In the genomic region with DNA sequence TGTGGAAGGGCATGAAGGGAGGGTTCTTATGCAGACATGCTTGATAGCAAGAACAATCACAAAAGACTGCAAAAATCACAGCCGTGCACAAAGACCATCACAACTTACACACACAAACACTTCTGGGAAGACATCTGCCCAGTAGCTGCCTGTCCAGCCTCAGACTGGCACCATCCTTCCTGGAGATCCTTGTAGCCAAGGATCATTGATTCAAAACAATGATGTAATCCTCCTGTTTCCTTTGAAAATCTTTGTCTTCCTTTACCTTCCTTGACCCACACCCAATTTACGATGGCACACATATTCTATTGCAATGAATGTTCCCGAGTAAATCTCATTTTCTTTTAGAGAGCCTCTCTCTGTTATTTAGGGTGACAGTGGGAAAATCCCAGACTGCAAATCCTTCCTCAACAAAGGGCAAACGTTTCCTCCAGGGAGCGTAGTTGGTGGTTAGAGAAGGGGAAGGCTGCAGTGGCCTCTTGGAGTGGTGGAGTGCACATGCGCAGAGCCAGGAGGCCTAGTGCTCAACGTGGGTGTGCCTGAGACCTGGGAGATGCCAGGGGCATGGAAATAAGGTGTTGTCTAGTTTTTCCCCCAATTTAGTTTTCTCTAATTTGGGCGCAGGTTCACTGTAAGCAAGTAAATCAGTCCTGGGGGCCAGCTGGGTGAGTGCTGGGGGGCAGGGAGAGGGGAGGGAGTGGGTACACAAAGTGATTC, we compare ENCODE assay signal across 16 cellular contexts. TPM values are rescaled to one million over a fixed set of nuclear protein-coding genes. Genes with fewer than 3 reads are reported as not detected.
DNase-seq lines count a peak whose midpoint lies in the region; ATAC-seq and TF ChIP-seq lines count a peak whose summit lies in the region.
"Had no signal": no experiment of that assay in that cellular context is flagged by ENCODE, and none has a peak within 500 bp of the region (broad histone marks: within the 10 kb centered on the region; RNA-seq: fewer than 3 reads in every experiment).

No MANE protein-coding gene starts in this region.

- dilution Hi-C loops in IMR-90 (cut with HindIII; ENCODE audit: low sequenced_read_pairs, unreplicated experiment), result no loop called here

- no peak overlapping the region for H4K5ac ChIP-seq in IMR-90 (ENCODE audit: low read depth, low read length)

- peaks cover 3% of the 10 kb centered on the region for H3K9me3 Mint-ChIP-seq in CD4-positive, alpha-beta T cell
- peaks cover 3 to 5% of the 10 kb centered on the region in 2 donors for H3K9me3 Mint-ChIP-seq in effector memory CD8-positive, alpha-beta T cell
- peaks cover 30% of the 10 kb centered on the region for H3K9me3 Mint-ChIP-seq in nephron progenitor cell

- no peaks in the 10 kb centered on the region for H3K27me3 ChIP-seq in CD4-positive, alpha-beta T cell (ENCODE audit: control insufficient read depth, insufficient read depth, low read length)
- H3K27me3 ChIP-seq in IMR-90 (ENCODE audit: control insufficient read depth, insufficient read depth, low read length), result no peaks in the 10 kb centered on the region

- POLR2A ChIA-PET in CD4-positive, alpha-beta T cell (lab: Charles Lee), result no interaction called here
- POLR2A ChIA-PET in IMR-90 (lab: Charles Lee; ENCODE audit: unreplicated experiment), result no interaction called here

- no peak for TF ChIP-seq POLR2A in IMR-90 (IDR thresholded peaks at IDR 0.05; ENCODE audit: low read depth, low read length)

- H4K8ac ChIP-seq in IMR-90 (ENCODE audit: low read depth in 2 of 2, low read length in 2 of 2), result no peak overlapping the region

- 0 out of 2 replicates have a peak overlapping the region, but pooled peaks have one; percentile 6 for H3K4ac ChIP-seq in IMR-90 (ENCODE audit: low read depth, low read length)

- H2AK5ac ChIP-seq in IMR-90 (ENCODE audit: low read depth, low read length), result peak overlapping the region; percentile 35; the same call in 1 of the 2 replicates

- H3K27ac Mint-ChIP-seq in CD4-positive, alpha-beta T cell, result peak overlapping the region; percentile 48
- H3K27ac Mint-ChIP-seq in effector memory CD8-positive, alpha-beta T cell, result no peak overlapping the region
- no peak overlapping the region for H3K27ac Mint-ChIP-seq in nephron progenitor cell
- H3K27ac Mint-ChIP-seq: activated T-cell treated with anti-CD3 and anti-CD28 coated beads, Interleukin-2, amount 50 U/mL, for 72 hours had no signal

- no peak overlapping the region for H2BK15ac ChIP-seq in IMR-90 (ENCODE audit: low read depth, low read length)

- CTCF ChIA-PET in CD4-positive, alpha-beta T cell (lab: Charles Lee), result no interaction called here
- CTCF ChIA-PET in IMR-90 (lab: Yijun Ruan, JAX), result no interaction called here

- no peak overlapping the region for H3K56ac ChIP-seq in IMR-90 (ENCODE audit: extremely low read depth, insufficient read depth, low read length)

- no peak overlapping the region for H2AK9ac ChIP-seq in IMR-90 (replicated peaks; ENCODE audit: low read depth, low read length, poor library complexity)

- 100% methylated on average over 3 of the region's 8 CpGs; no CpG with 5 or more reads in 1 of the 2 experiments for WGBS in IMR-90 (ENCODE audit: extremely low coverage in 2 of 2, insufficient read length in 1 of 2), 2 experiments

- 0 out of 2 replicates have a peak overlapping the region, but pooled peaks have one; percentile 2 for H3K14ac ChIP-seq in IMR-90 (replicated peaks; ENCODE audit: low read depth, low read length)

- peaks cover 5% of the 10 kb centered on the region for H3K36me3 Mint-ChIP-seq in CD4-positive, alpha-beta T cell (ENCODE audit: low read depth)
- peaks cover 11% of the 10 kb centered on the region for H3K36me3 Mint-ChIP-seq in effector memory CD8-positive, alpha-beta T cell (ENCODE audit: insufficient read depth)
- H3K36me3 Mint-ChIP-seq in nephron progenitor cell (ENCODE audit: low read depth), result peaks cover 29% of the 10 kb centered on the region

- H3K23ac ChIP-seq in IMR-90 (ENCODE audit: low read depth, low read length), result 0 out of 2 replicates have a peak overlapping the region, but pooled peaks have one; percentile 3

- in situ Hi-C loops in IMR-90 (cut with MboI; ENCODE audit: low sequenced_read_pairs), result no loop called here

- TF ChIP-seq CTCF in CD4-positive, alpha-beta T cell (IDR thresholded peaks at IDR 0.05), result no peak
- no peak for TF ChIP-seq CTCF in IMR-90 (conservative IDR thresholded peaks at IDR 0.05; ENCODE audit: low read depth, low read length)
- no peak for TF ChIP-seq CTCF in nephron progenitor cell (IDR thresholded peaks at IDR 0.05)

- peaks cover 25% of the 10 kb centered on the region for H3K9me1 ChIP-seq in IMR-90 (ENCODE audit: insufficient read depth, low read length)

- no peak overlapping the region for H3K4me2 ChIP-seq in IMR-90 (ENCODE audit: low read depth, low read length)

- peaks cover 23 to 58% of the 10 kb centered on the region in 2 experiments for H3K79me1 ChIP-seq in IMR-90 (ENCODE audit: low read depth in 1 of 2, low read length in 2 of 2)

- H2BK120ac ChIP-seq in IMR-90 (ENCODE audit: low read depth, low read length), result peak overlapping the region; percentile 14; the same call in 1 of the 2 replicates

- ATAC-seq in CD4-positive, alpha-beta T cell (ENCODE audit: poor library complexity), result no peak
- no peak for ATAC-seq in IMR-90 (ENCODE audit: low read depth)
- no peak for ATAC-seq in effector memory CD8-positive, alpha-beta T cell (replicated peaks)
- ATAC-seq: activated T-cell treated with anti-CD3 and anti-CD28 coated beads, Interleukin-2, amount 50 U/mL, for 72 hours had no signal

- no TSS peak for BruUV-seq in IMR-90 (replicated peaks; lab: Mats Ljungman, UMichigan)

- 0 out of 2 replicates have a peak overlapping the region, but pooled peaks have one; percentile 9 for H2BK20ac ChIP-seq in IMR-90 (ENCODE audit: low read depth, low read length)

- no peak overlapping the region for H4K91ac ChIP-seq in IMR-90 (ENCODE audit: insufficient read depth, low read depth, low read length)

- H2BK5ac ChIP-seq in IMR-90 (ENCODE audit: low read depth, low read length, poor library complexity, severe bottlenecking), result no peak overlapping the region

- no peak overlapping the region for H3K4me3 ChIP-seq in IMR-90 (ENCODE audit: insufficient read depth, low read depth, low read length)
- H3K4me3 ChIP-seq: GM23248 had no signal

- H3K4me1 Mint-ChIP-seq in CD4-positive, alpha-beta T cell (ENCODE audit: low read depth), result peaks cover 20% of the 10 kb centered on the region
- peaks cover 19 to 21% of the 10 kb centered on the region in 2 donors for H3K4me1 Mint-ChIP-seq in effector memory CD8-positive, alpha-beta T cell (ENCODE audit: low read depth in 2 of 2)
- H3K4me1 Mint-ChIP-seq in nephron progenitor cell, result peaks cover 45% of the 10 kb centered on the region

- H3K36me3 ChIP-seq in IMR-90 (ENCODE audit: control insufficient read depth, insufficient read depth, low read length), result no peaks in the 10 kb centered on the region

- peaks cover 17% of the 10 kb centered on the region for H3K9me3 ChIP-seq in CD4-positive, alpha-beta T cell (ENCODE audit: control insufficient read depth, low read length)
- H3K9me3 ChIP-seq in IMR-90 (ENCODE audit: control insufficient read depth, insufficient read depth, low read length), result 0 out of 2 replicates have a peak, but pooled peaks cover 2% of the 10 kb centered on the region

- H3K27me3 Mint-ChIP-seq in CD4-positive, alpha-beta T cell, result peaks cover 11% of the 10 kb centered on the region
- H3K27me3 Mint-ChIP-seq in effector memory CD8-positive, alpha-beta T cell, result peaks cover 29 to 38% of the 10 kb centered on the region in 2 donors
- H3K27me3 Mint-ChIP-seq in nephron progenitor cell (ENCODE audit: low read depth, poor library complexity), result peaks cover 27% of the 10 kb centered on the region

- H3K4me3 Mint-ChIP-seq in CD4-positive, alpha-beta T cell, result peak overlapping the region; percentile 68
- H3K4me3 Mint-ChIP-seq in effector memory CD8-positive, alpha-beta T cell, result peak overlapping the region; percentile 14 to 56
- peak overlapping the region; percentile 42 for H3K4me3 Mint-ChIP-seq in nephron progenitor cell

- peaks cover 20% of the 10 kb centered on the region for H3K4me1 ChIP-seq in IMR-90 (ENCODE audit: control insufficient read depth, insufficient read depth, low read length)

- H3K18ac ChIP-seq in IMR-90 (ENCODE audit: low read depth, low read length), result no peak overlapping the region

- TF ChIP-seq RAD21 in IMR-90 (IDR thresholded peaks at IDR 0.05; ENCODE audit: low read length), result no peak

- intact Hi-C loops in CD4-positive, alpha-beta T cell (cut with DNase I, micrococcal nuclease), result loop anchor here (2.0 to 10.0 kb wide), 10 partner anchors 76 to 843 kb away; partner anchors contain the start of genes LRRC27 (in 2 of the 2), BNIP3 (in 1 of the 2), PAOX (in 1 of the 2) and PPP2R2D (in 1 of the 2)
- intact Hi-C loops in IMR-90 (cut with micrococcal nuclease), result loop anchor here (5.0 kb wide), 1 partner anchor 43 kb away; no protein-coding TSS in a partner anchor

- H3K9ac ChIP-seq in IMR-90 (ENCODE audit: low read depth, low read length), result no peak overlapping the region
- H3K9ac ChIP-seq: GM23248 had no signal

- peaks cover 12% of the 10 kb centered on the region; the same call in 1 of the 2 replicates for H4K20me1 ChIP-seq in IMR-90 (ENCODE audit: insufficient read depth, low read length)

- H3K27ac ChIP-seq in CD4-positive, alpha-beta T cell (ENCODE audit: low read depth, low read length), result no peak overlapping the region
- H3K27ac ChIP-seq in IMR-90 (ENCODE audit: insufficient read depth, low read length), result no peak overlapping the region
- H3K27ac ChIP-seq: GM23248 had no signal

- no peak for DNase-seq in CD4-positive, alpha-beta T cell
- no peak for DNase-seq in IMR-90
- no peak for DNase-seq in effector memory CD8-positive, alpha-beta T cell
- peak; percentile 1 for DNase-seq in nephron progenitor cell
- DNase-seq in stimulated activated CD4-positive, alpha-beta T cell treated with anti-CD3 and anti-CD28 coated beads, Interleukin-1b, Interleukin-23, amount 100 ng/mL, for 48 hours, result no peak
- DNase-seq in middle frontal gyrus (ENCODE audit: extremely low spot score, low spot score), result no peak
- no peak for DNase-seq in activated CD8-positive, alpha-beta memory T cell treated with anti-CD3 and anti-CD28 coated beads, Interleukin-2, amount 50 U/mL, for 48 hours
- DNase-seq in NCI-H345 treated with DMSO at 0.1 percent for 48 hours (lab: John Stamatoyannopoulos, UW; ENCODE audit: unreplicated experiment), result no peak
- DNase-seq: activated CD4-positive, alpha-beta T cell treated with anti-CD3 and anti-CD28 coated beads, Interleukin-2, amount 50 U/mL, for 1 hour; activated T-cell treated with anti-CD3 and anti-CD28 coated beads, Interleukin-2, amount 50 U/mL, for 72 hours; amygdala; GM23248; hippocampal formation; NCI-H1092; stimulated activated CD4-positive, alpha-beta T cell treated with anti-CD3 and anti-CD28 coated beads, Interleukin-4, amount 100 ng/mL, for 4 hours; T1000 had no signal

- H2AFZ ChIP-seq in IMR-90 (replicated peaks; ENCODE audit: low read length, poor library complexity), result no peak overlapping the region
- H2AFZ ChIP-seq: GM23248 had no signal

RNA-seq across cellular contexts. Expression of gene INPP5A, which starts 3.1 kb away (rescaled TPM):
- total RNA-seq in CD4-positive, alpha-beta T cell, result 10 to 100 TPM; 22.0 to 24.8 TPM
- total RNA-seq in IMR-90 (2012; rRNA removed), result 31.7 and 36.7 TPM in 2 replicates
- 20.6 and 21.4 TPM in 2 replicates for polyA plus RNA-seq in IMR-90 (2012; rRNA removed)
- polyA plus RNA-seq in IMR-90 (2012; cell fraction: cytosol; rRNA removed), result 15.9 and 20.4 TPM in 2 replicates
- polyA plus RNA-seq in IMR-90 (2012; cell fraction: nucleus; rRNA removed; ENCODE audit: low replicate concordance), result 12.2 and 16.8 TPM in 2 replicates
